1 cellular context compared by ENCODE assay signal in genomic region chr11:118202599-118203422, GRCh38.
TF ChIP-seq lines count a peak whose summit lies in the region.

No MANE protein-coding gene starts in this region.

TF ChIP-seq in liver, 16 proteins besides CTCF, POLR2A, EP300 and RAD21 (continued from another document):
- TF ChIP-seq ZBTB33 (IDR thresholded peaks at IDR 0.05): peak; percentile 70
